Comparison of ENCODE assay signal across 10 cellular contexts in the genomic region with DNA sequence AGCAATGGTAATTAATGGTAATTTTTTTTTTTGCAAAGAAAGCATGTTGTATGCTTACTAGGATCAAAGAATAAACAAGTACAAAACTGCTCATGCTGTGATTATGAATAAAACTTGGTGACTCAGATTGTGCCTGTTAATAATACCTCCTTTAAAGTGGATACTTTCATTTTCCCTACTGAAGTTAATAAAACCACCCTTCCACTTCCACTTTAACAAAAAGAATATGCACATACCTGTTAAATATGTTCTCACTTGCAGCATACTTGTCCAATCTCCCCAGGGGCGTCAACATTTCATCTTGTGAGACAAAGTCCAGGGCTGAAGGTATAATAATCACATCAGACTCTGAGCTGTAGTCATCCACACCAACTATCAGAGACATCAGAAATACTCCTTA.
DNase-seq lines count a peak whose midpoint lies in the region; ATAC-seq and TF ChIP-seq lines count a peak whose summit lies in the region.
"Had no signal": no experiment of that assay in that cellular context is flagged by ENCODE, and none has a peak within 500 bp of the region (broad histone marks: within the 10 kb centered on the region; RNA-seq: fewer than 3 reads in every experiment).

No MANE protein-coding gene starts in this region.

- H3K27me3 ChIP-seq in brain microvascular endothelial cell (replicated peaks) (no peaks in the 10 kb centered on the region), neutrophil (no peaks in the 10 kb centered on the region)

- no peak overlapping the region for H3K4me3 ChIP-seq in brain microvascular endothelial cell (ENCODE audit: low read depth, low read length)
- H3K4me3 ChIP-seq in neutrophil (ENCODE audit: low read depth in 1 of 2, low read length in 1 of 2), result no peak overlapping the region

- no peak for TF ChIP-seq CTCF in brain microvascular endothelial cell (IDR thresholded peaks at IDR 0.05; ENCODE audit: low read depth, low read length, missing control alignments)
- TF ChIP-seq CTCF in neutrophil (IDR thresholded peaks at IDR 0.05), result no peak

- H3K27ac ChIP-seq in brain microvascular endothelial cell, result peak overlapping the region; percentile 27
- peak overlapping the region; percentile 16 for H3K27ac ChIP-seq in neutrophil

- H3K36me3 ChIP-seq in brain microvascular endothelial cell (replicated peaks) (peaks cover 15% of the 10 kb centered on the region), neutrophil (peaks cover 42% of the 10 kb centered on the region)

- no peaks in the 10 kb centered on the region for H3K4me1 ChIP-seq in neutrophil (ENCODE audit: control insufficient read depth in 1 of 2, insufficient read depth in 1 of 2, low read depth in 1 of 2, low read length in 1 of 2)

- ATAC-seq in GM18867 (IDR thresholded peaks at IDR 0.05; ENCODE audit: unreplicated experiment) (peak; percentile 70), HG02852 (IDR thresholded peaks at IDR 0.05; ENCODE audit: unreplicated experiment) (peak; percentile 88)

- no peaks in the 10 kb centered on the region for H3K9me3 ChIP-seq in neutrophil

- in situ Hi-C loops in brain microvascular endothelial cell (cut with HindIII; ENCODE audit: low pct_ligation_motif_present, low sequenced_read_pairs), result no loop called here

- no peak for DNase-seq in brain microvascular endothelial cell
- no peak for DNase-seq in NCI-H524 treated with DMSO at 0.1 percent for 48 hours (lab: John Stamatoyannopoulos, UW)
- no peak for DNase-seq in OCI-M1 (lab: John Stamatoyannopoulos, UW)
- no peak for DNase-seq in LoVo (ENCODE audit: low spot score)
- no peak for DNase-seq in NCI-H1417 (lab: John Stamatoyannopoulos, UW)
- DNase-seq: activated CD4-positive, alpha-beta T cell treated with anti-CD3 and anti-CD28 coated beads for 4 hours; NCI-H748 treated with DMSO at 0.1 percent for 48 hours had no signal
